ENCODE assay signal across 12 cellular contexts in the genomic region with DNA sequence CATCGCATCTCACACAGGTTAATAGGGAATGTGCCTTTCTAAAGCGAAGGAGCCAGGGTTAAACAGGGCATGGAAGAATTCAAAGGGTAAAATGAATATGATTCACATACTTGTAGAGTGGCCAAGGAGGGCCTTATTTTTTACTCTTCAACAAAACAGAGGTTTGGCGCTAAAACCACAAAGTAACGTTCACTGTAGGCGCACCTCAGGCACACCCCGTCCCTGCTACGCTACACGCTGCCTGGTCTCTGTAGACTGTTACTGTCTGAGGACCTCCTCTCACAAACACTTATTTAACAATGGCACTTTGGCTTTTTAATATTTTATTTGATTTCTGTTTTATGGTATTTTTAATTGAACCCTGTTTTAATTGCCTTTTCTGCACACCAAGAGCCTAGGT.
"Had no signal": no experiment of that assay in that cellular context is flagged by ENCODE, and none has a peak within 500 bp of the region (broad histone marks: within the 10 kb centered on the region; RNA-seq: fewer than 3 reads in every experiment).

No MANE protein-coding gene starts in this region.

- DNase-seq: activated B cell treated with CpG ODN at 0.5 μM for 24 hours; activated CD4-positive, alpha-beta T cell treated with anti-CD3 and anti-CD28 coated beads, Interleukin-2, amount 10 ng/mL, durations not matched to agents 7 days and 5 days; foreskin keratinocyte; head of caudate nucleus; stimulated activated naive CD8-positive, alpha-beta T cell treated with anti-CD3 and anti-CD28 coated beads, Interleukin-15, amount 100 ng/mL, for 72 hours; testis had no signal

- H3K4me3 ChIP-seq: breast epithelium, SK-N-MC, testis had no signal

- H3K4me1 Mint-ChIP-seq: activated B cell treated with CpG ODN at 0.5 μM for 24 hours had no signal

- H3K36me3 ChIP-seq: breast epithelium had no signal

- FAIRE-seq: endothelial cell of umbilical vein had no signal

- H3K9me3 Mint-ChIP-seq: activated B cell treated with CpG ODN at 0.5 μM for 24 hours; activated naive CD4-positive, alpha-beta T cell treated with anti-CD3 and anti-CD28 coated beads, Interleukin-2, amount 50 U/mL, for 72 hours; nephron; stimulated activated naive CD8-positive, alpha-beta T cell treated with anti-CD3 and anti-CD28 coated beads, Interleukin-15, amount 100 ng/mL, for 72 hours had no signal

- H3K27ac Mint-ChIP-seq: activated B cell treated with CpG ODN at 0.5 μM for 24 hours; activated naive CD4-positive, alpha-beta T cell treated with anti-CD3 and anti-CD28 coated beads, Interleukin-2, amount 50 U/mL, for 72 hours; nephron; stimulated activated naive CD8-positive, alpha-beta T cell treated with anti-CD3 and anti-CD28 coated beads, Interleukin-15, amount 100 ng/mL, for 72 hours had no signal

- ATAC-seq: activated naive CD4-positive, alpha-beta T cell treated with anti-CD3 and anti-CD28 coated beads, Interleukin-2, amount 50 U/mL, for 72 hours; sciatic nerve; stimulated activated naive CD8-positive, alpha-beta T cell treated with anti-CD3 and anti-CD28 coated beads, Interleukin-15, amount 100 ng/mL, for 72 hours had no signal

- H3K36me3 Mint-ChIP-seq: activated naive CD4-positive, alpha-beta T cell treated with anti-CD3 and anti-CD28 coated beads, Interleukin-2, amount 50 U/mL, for 72 hours had no signal

- H3K4me3 Mint-ChIP-seq: activated B cell treated with CpG ODN at 0.5 μM for 24 hours; activated CD4-positive, alpha-beta T cell treated with anti-CD3 and anti-CD28 coated beads, Interleukin-2, amount 10 ng/mL, durations not matched to agents 7 days and 5 days; nephron; stimulated activated naive CD8-positive, alpha-beta T cell treated with anti-CD3 and anti-CD28 coated beads, Interleukin-15, amount 100 ng/mL, for 72 hours had no signal

- H3K27me3 ChIP-seq: breast epithelium, foreskin keratinocyte, testis had no signal

- H3K27me3 Mint-ChIP-seq: activated B cell treated with CpG ODN at 0.5 μM for 24 hours had no signal

- H3K9me3 ChIP-seq: breast epithelium, testis had no signal

- H3K4me1 ChIP-seq: breast epithelium, foreskin keratinocyte, testis had no signal

- H3K27ac ChIP-seq: foreskin keratinocyte, SK-N-MC, testis had no signal
